In genomic region chr3:14434541-14435151, GRCh38 we compare ENCODE assay signal across 10 cellular contexts. TPM values are rescaled to one million over a fixed set of nuclear protein-coding genes. Genes with fewer than 3 reads are reported as not detected.
DNase-seq lines count a peak whose midpoint lies in the region; ATAC-seq and TF ChIP-seq lines count a peak whose summit lies in the region.
"Had no signal": no experiment of that assay in that cellular context is flagged by ENCODE, and none has a peak within 500 bp of the region (broad histone marks: within the 10 kb centered on the region; RNA-seq: fewer than 3 reads in every experiment).

No MANE protein-coding gene starts in this region.

- peak; percentile 20 for DNase-seq in Calu3
- DNase-seq in endodermal cell = no peak
- no peak for DNase-seq in NCI-H1694 treated with DMSO at 0.1 percent for 48 hours (lab: John Stamatoyannopoulos, UW)
- DNase-seq in activated gamma-delta T cell (lab: John Stamatoyannopoulos, UW) = no peak
- DNase-seq: NCI-H2081, ovary had no signal

- H3K27me3 ChIP-seq in OCI-LY3 (ENCODE audit: low read depth, low read length) (no peaks in the 10 kb centered on the region), endodermal cell (ENCODE audit: control insufficient read depth, insufficient read depth, low read length, poor library complexity, severe bottlenecking) (no peaks in the 10 kb centered on the region), neutrophil (no peaks in the 10 kb centered on the region)
- H3K27me3 ChIP-seq: ovary had no signal

- H3K4me1 ChIP-seq in OCI-LY3 (ENCODE audit: low read length) (peaks cover 93% of the 10 kb centered on the region), endodermal cell (ENCODE audit: control insufficient read depth, insufficient read depth, low read length) (peaks cover 7% of the 10 kb centered on the region), neutrophil (ENCODE audit: control insufficient read depth in 1 of 2, insufficient read depth in 1 of 2, low read depth in 1 of 2, low read length in 1 of 2) (peaks cover 97 to 99% of the 10 kb centered on the region in 2 experiments)

- no peak for TF ChIP-seq CTCF in Calu3 (IDR thresholded peaks at IDR 0.05; ENCODE audit: unreplicated experiment)
- TF ChIP-seq CTCF in OCI-LY3 (IDR thresholded peaks at IDR 0.05; ENCODE audit: low read depth, low read length) = no peak
- no peak for TF ChIP-seq CTCF in endodermal cell (conservative IDR thresholded peaks at IDR 0.05)
- no peak for TF ChIP-seq CTCF in neutrophil (IDR thresholded peaks at IDR 0.05)

- peaks cover 74% of the 10 kb centered on the region for H3K4me1 Mint-ChIP-seq in Calu3 (ENCODE audit: low read depth, unreplicated experiment)
- peaks cover 28% of the 10 kb centered on the region for H3K4me1 Mint-ChIP-seq in endodermal cell

- peak overlapping the region; percentile 92 for H3K4me2 ChIP-seq in OCI-LY3 (ENCODE audit: low read length)

- no peaks in the 10 kb centered on the region for H3K27me3 Mint-ChIP-seq in Calu3 (ENCODE audit: unreplicated experiment)
- H3K27me3 Mint-ChIP-seq in endodermal cell (ENCODE audit: insufficient read depth) = no peaks in the 10 kb centered on the region

- H3K79me2 ChIP-seq in OCI-LY3 (ENCODE audit: low read length) = peaks cover 85% of the 10 kb centered on the region

- H3K27ac Mint-ChIP-seq in Calu3 (ENCODE audit: unreplicated experiment) (peak overlapping the region; percentile 59), endodermal cell (peak overlapping the region; percentile 59)

- H3K4me3 ChIP-seq in OCI-LY3 (ENCODE audit: low read length) (no peak overlapping the region), endodermal cell (ENCODE audit: low read length) (no peak overlapping the region), neutrophil (ENCODE audit: low read depth in 1 of 2, low read length in 1 of 2) (peak overlapping the region; percentile 57 to 64)
- H3K4me3 ChIP-seq: ovary had no signal

- intact Hi-C loops in Calu3 (cut with micrococcal nuclease; ENCODE audit: unreplicated experiment) = no loop called here

- no peaks in the 10 kb centered on the region for H4K20me1 ChIP-seq in OCI-LY3 (ENCODE audit: insufficient read depth, low read length)

- CTCF ChIA-PET in Calu3 (lab: Charles Lee) = interaction anchor here (1.7 kb wide), 1 partner anchor 18 kb away, joined by 3 read pairs; no protein-coding TSS in a partner anchor

- H3K4me3 Mint-ChIP-seq in Calu3 (ENCODE audit: low read depth, unreplicated experiment) (peak overlapping the region; percentile 36), endodermal cell (no peak overlapping the region)

- H3K9me3 Mint-ChIP-seq in Calu3 (ENCODE audit: low read depth, unreplicated experiment) (no peaks in the 10 kb centered on the region), endodermal cell (no peaks in the 10 kb centered on the region)

- H3K9ac ChIP-seq in OCI-LY3 (ENCODE audit: low read length) (peak overlapping the region; percentile 66; the same call in 1 of the 2 replicates), endodermal cell (ENCODE audit: extremely low read depth, low read length, poor library complexity, severe bottlenecking) (no peak overlapping the region)

- H3K27ac ChIP-seq in OCI-LY3 (ENCODE audit: low read length) = peak overlapping the region; percentile 98
- H3K27ac ChIP-seq in endodermal cell (ENCODE audit: low read depth, low read length) = no peak overlapping the region
- peak overlapping the region; percentile 98 for H3K27ac ChIP-seq in neutrophil

- peaks cover 21% of the 10 kb centered on the region for H3K36me3 ChIP-seq in OCI-LY3 (replicated peaks; ENCODE audit: low read depth, low read length)
- no peaks in the 10 kb centered on the region for H3K36me3 ChIP-seq in endodermal cell (ENCODE audit: control insufficient read depth, insufficient read depth, low read length)
- H3K36me3 ChIP-seq in neutrophil = peaks cover 18% of the 10 kb centered on the region
- H3K36me3 ChIP-seq: ovary had no signal

- H3K36me3 Mint-ChIP-seq in Calu3 (ENCODE audit: insufficient read depth, unreplicated experiment) (peaks cover 29% of the 10 kb centered on the region), endodermal cell (ENCODE audit: low read depth) (no peaks in the 10 kb centered on the region)

- H3K9me3 ChIP-seq in OCI-LY3 (ENCODE audit: insufficient read depth, low read length) (no peaks in the 10 kb centered on the region), endodermal cell (ENCODE audit: control insufficient read depth, low read length) (no peaks in the 10 kb centered on the region), neutrophil (no peaks in the 10 kb centered on the region)
- H3K9me3 ChIP-seq: ovary had no signal

- no peak for ATAC-seq in GM21717 (IDR thresholded peaks at IDR 0.05; ENCODE audit: unreplicated experiment)
- no peak for ATAC-seq in HG02870 (IDR thresholded peaks at IDR 0.05; ENCODE audit: unreplicated experiment)

- 94 to 95% methylated on average over 6 to 12 of the region's 12 CpGs for WGBS in endodermal cell (ENCODE audit: insufficient coverage in 1 of 2, insufficient read length in 1 of 2), 2 experiments

- no peak overlapping the region for H2AFZ ChIP-seq in OCI-LY3 (ENCODE audit: low read depth, low read length)

- no TSS peak for BruUV-seq in Calu3 (replicated peaks; lab: Mats Ljungman, UMichigan)

RNA-seq across cellular contexts. Expression of gene SLC6A6, which starts 32.2 kb away (rescaled TPM):
- total RNA-seq in Calu3 (2022) = 46.3 and 48.3 TPM in 2 replicates
- total RNA-seq in endodermal cell = 10 to 100 TPM; 43.1 to 56.5 TPM
- 25.6 TPM for polyA plus RNA-seq in endodermal cell (2013, experiment 1 of 2)
- polyA plus RNA-seq in endodermal cell (2013, experiment 2 of 2) = 24.6 TPM

Comparison
In these comparisons a context has a peak if more than half of its experiments do, and no peak if none do; other contexts are left out.
1. H3K4me3 ChIP-seq: peak in neutrophil (2 of 2); none in OCI-LY3 (single experiment) and endodermal cell (single experiment).